9 cellular contexts compared by ENCODE assay signal in the genomic region with DNA sequence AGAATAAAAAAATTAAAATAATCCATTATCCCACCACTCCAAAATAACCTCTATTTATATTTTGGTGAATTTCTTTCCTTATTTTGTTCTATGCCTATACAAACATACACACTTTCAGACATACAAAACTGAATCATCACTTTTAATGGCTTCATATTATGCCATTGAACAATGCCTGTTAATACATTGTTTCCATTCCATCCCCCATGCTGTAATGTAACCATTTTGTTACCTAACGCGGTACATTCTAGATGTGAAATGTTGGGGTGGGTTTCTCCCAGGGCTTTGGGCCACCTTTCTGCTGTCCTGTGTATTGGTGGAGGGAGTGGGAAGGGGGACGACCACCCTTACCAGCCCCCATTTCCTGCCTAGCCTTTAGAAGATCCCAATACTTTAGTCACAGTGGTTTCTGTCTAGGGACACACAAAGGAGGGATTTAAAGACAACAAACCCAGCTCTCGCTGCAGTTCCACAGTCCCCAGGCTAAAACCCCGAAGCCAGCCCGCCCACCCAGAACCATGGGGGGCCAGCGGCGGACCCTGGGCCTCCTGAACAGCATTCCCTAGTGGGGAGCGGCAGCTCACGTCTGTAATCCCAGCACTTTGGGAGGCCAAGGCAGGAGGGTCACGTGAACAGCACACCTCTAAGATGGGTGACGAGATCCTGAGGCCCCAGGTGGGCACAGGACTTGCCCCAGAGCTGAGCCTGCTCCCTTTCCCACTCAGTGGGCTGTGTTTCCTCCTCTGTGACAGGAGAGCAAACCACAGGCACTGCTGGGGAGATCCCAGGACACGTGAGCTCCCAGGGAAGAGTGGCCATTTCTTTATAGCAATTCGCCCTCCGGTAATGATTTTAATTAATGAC. TPM values are rescaled to one million over a fixed set of nuclear protein-coding genes. Genes with fewer than 3 reads are reported as not detected.
DNase-seq lines count a peak whose midpoint lies in the region; ATAC-seq and TF ChIP-seq lines count a peak whose summit lies in the region.
"Had no signal": no experiment of that assay in that cellular context is flagged by ENCODE, and none has a peak within 500 bp of the region (broad histone marks: within the 10 kb centered on the region; RNA-seq: fewer than 3 reads in every experiment).

No MANE protein-coding gene starts in this region.

- H3K36me3 ChIP-seq in mucosa of stomach (ENCODE audit: control insufficient read depth, insufficient read depth, low read length) (no peaks in the 10 kb centered on the region), urinary bladder (ENCODE audit: insufficient read depth) (no peaks in the 10 kb centered on the region)

- H3K9ac ChIP-seq in mucosa of stomach (ENCODE audit: low read length), result peak overlapping the region; percentile 25

- peak overlapping the region in 1 of 5 experiments; percentile 46 for H3K4me3 Mint-ChIP-seq in brain

- H3K27me3 Mint-ChIP-seq in brain, result no peaks in the 10 kb centered on the region

- 72% methylated on average over 15 of the region's 15 CpGs for WGBS in right cardiac atrium
- WGBS in urinary bladder, result 77% methylated on average over 15 of the region's 15 CpGs

- intact Hi-C loops in right cardiac atrium (cut with DNase I), result no loop called here
- intact Hi-C loops in cardiac septum (cut with DNase I), result no loop called here

- H3K4me1 ChIP-seq in right cardiac atrium (ENCODE audit: control insufficient read depth, insufficient read depth, low read length) (peaks cover 33% of the 10 kb centered on the region), mucosa of stomach (ENCODE audit: control insufficient read depth, insufficient read depth, low read length) (peaks cover 67% of the 10 kb centered on the region), urinary bladder (ENCODE audit: insufficient read depth) (peaks cover 8% of the 10 kb centered on the region)

- no peaks in the 10 kb centered on the region for H3K9me3 ChIP-seq in right cardiac atrium (ENCODE audit: control insufficient read depth, low read length)
- H3K9me3 ChIP-seq in mucosa of stomach (ENCODE audit: control insufficient read depth, low read length), result no peaks in the 10 kb centered on the region

- peaks cover 59% of the 10 kb centered on the region for H3K4me1 Mint-ChIP-seq in brain

- H3K27me3 ChIP-seq in right cardiac atrium (ENCODE audit: control insufficient read depth, insufficient read depth) (no peaks in the 10 kb centered on the region), mucosa of stomach (ENCODE audit: control insufficient read depth, insufficient read depth, low read length) (no peaks in the 10 kb centered on the region)

- H3K27ac ChIP-seq in right cardiac atrium (ENCODE audit: low read length) (peak overlapping the region; percentile 25), urinary bladder (ENCODE audit: low read depth) (peak overlapping the region; percentile 66)

- peak in 1 of 3 donors; percentile 34 for DNase-seq in right cardiac atrium
- DNase-seq in cardiac septum (ENCODE audit: low spot score), result no peak
- no peak for DNase-seq in activated CD4-positive, CD25-positive, alpha-beta regulatory T cell treated with anti-CD3 and anti-CD28 coated beads, Interleukin-2, amount 50 U/mL, for 72 hours
- no peak for DNase-seq in NCI-H146 (lab: John Stamatoyannopoulos, UW)
- DNase-seq: NCI-H510A had no signal

- H3K4me3 ChIP-seq in right cardiac atrium (ENCODE audit: low read length) (no peak overlapping the region), mucosa of stomach (ENCODE audit: low read length) (no peak overlapping the region), urinary bladder (ENCODE audit: low read depth, low read length) (no peak overlapping the region)

- no peaks in the 10 kb centered on the region for H3K9me3 Mint-ChIP-seq in brain

- H3K27ac Mint-ChIP-seq in brain, result peak overlapping the region in 4 of 5 experiments; percentile 49 to 90 (median 77)

- no peak for TF ChIP-seq CTCF in brain (conservative IDR thresholded peaks at IDR 0.05)

- H3K36me3 Mint-ChIP-seq in brain, result no peaks in the 10 kb centered on the region

- no peak for ATAC-seq in right cardiac atrium
- ATAC-seq in GM18502 (IDR thresholded peaks at IDR 0.05; ENCODE audit: poor library complexity, unreplicated experiment), result no peak

RNA-seq across cellular contexts. Expression of gene STXBP1, which starts 56.9 kb away (rescaled TPM):
- total RNA-seq in right cardiac atrium, result 10 to 100 TPM; 30.0 to 43.3 (median 41.2) TPM
- polyA plus RNA-seq in right cardiac atrium, result 19.4 TPM
- total RNA-seq in cardiac septum, result 46.6 TPM
- 298 TPM for polyA plus RNA-seq in brain (ENCODE audit: insufficient read depth, low read depth, low replicate concordance)
- 13.7 TPM for total RNA-seq in urinary bladder
- polyA plus RNA-seq in urinary bladder, result 28.9 TPM
